Comparison of ENCODE assay signal across 8 cellular contexts in the genomic region with DNA sequence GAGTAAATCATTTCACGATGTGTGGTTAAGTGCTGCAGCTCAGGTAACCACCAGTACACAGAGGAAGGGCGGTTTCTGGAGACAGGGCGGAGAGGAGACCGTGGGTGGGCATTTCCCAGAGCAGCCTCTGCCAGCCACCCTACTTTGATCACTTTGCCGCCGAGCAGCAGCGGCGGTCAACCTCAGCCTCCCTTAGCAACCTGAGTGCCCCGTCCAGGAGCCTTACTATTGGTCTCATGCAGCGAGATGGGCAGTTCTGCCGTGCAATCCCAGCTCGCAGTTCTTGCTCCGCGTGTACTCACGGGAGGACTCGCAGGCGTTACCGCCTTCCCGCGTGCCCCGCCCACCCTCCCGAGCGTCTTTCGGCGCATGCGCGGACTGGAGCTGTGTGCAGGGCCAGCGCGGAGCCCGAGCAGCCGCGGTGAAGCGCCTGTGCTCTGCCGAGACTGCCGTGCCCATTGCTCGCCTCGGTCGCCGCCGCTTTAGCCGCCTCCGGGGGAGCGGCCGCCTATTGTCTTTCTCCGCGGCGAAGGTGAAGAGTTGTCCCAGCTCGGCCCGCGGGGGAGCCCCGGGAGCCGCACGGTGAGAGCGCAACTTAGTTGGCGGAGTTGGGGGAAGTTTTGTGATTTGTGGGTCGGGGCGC. TPM values are rescaled to one million over a fixed set of nuclear protein-coding genes. Genes with fewer than 3 reads are reported as not detected.
A peak's percentile ranks its signal among the peaks of the same experiment; 100 is the strongest.
DNase-seq lines count a peak whose midpoint lies in the region; ATAC-seq and TF ChIP-seq lines count a peak whose summit lies in the region.

A gene with protein sequence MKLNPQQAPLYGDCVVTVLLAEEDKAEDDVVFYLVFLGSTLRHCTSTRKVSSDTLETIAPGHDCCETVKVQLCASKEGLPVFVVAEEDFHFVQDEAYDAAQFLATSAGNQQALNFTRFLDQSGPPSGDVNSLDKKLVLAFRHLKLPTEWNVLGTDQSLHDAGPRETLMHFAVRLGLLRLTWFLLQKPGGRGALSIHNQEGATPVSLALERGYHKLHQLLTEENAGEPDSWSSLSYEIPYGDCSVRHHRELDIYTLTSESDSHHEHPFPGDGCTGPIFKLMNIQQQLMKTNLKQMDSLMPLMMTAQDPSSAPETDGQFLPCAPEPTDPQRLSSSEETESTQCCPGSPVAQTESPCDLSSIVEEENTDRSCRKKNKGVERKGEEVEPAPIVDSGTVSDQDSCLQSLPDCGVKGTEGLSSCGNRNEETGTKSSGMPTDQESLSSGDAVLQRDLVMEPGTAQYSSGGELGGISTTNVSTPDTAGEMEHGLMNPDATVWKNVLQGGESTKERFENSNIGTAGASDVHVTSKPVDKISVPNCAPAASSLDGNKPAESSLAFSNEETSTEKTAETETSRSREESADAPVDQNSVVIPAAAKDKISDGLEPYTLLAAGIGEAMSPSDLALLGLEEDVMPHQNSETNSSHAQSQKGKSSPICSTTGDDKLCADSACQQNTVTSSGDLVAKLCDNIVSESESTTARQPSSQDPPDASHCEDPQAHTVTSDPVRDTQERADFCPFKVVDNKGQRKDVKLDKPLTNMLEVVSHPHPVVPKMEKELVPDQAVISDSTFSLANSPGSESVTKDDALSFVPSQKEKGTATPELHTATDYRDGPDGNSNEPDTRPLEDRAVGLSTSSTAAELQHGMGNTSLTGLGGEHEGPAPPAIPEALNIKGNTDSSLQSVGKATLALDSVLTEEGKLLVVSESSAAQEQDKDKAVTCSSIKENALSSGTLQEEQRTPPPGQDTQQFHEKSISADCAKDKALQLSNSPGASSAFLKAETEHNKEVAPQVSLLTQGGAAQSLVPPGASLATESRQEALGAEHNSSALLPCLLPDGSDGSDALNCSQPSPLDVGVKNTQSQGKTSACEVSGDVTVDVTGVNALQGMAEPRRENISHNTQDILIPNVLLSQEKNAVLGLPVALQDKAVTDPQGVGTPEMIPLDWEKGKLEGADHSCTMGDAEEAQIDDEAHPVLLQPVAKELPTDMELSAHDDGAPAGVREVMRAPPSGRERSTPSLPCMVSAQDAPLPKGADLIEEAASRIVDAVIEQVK (N-terminal part only) (plus strand): TSS at position 387 of the 643 bp plus-strand sequence. CDS start 105,118 bp downstream, outside the sequence.

- H3K27me3 ChIP-seq in OCI-LY3 (ENCODE audit: low read depth, low read length) = peaks cover 20% of the 10 kb centered on the region
- no peaks in the 10 kb centered on the region for H3K27me3 ChIP-seq in mononuclear cell (ENCODE audit: insufficient read depth, low read length)

- DNase-seq in DMS 273 treated with DMSO at 0.1 percent for 48 hours (lab: John Stamatoyannopoulos, UW) = peak; percentile 90
- DNase-seq in HuH-7.5 (ENCODE audit: low spot score) = peak; percentile 96
- DNase-seq in activated CD8-positive, alpha-beta memory T cell treated with anti-CD3 and anti-CD28 coated beads, Interleukin-2, amount 50 U/mL, for 48 hours = peak; percentile 94
- peak; percentile 99 for DNase-seq in epithelial cell of esophagus (ENCODE audit: low read depth)
- peak; percentile 87 to 91 for DNase-seq in stimulated activated CD8-positive, alpha-beta memory T cell treated with anti-CD3 and anti-CD28 coated beads, Interleukin-2, amount 100 ng/mL, for 48 hours (ENCODE audit: low read depth in 2 of 2)

- peak within 1 kb of the TSS; percentile 68 for H3K9ac ChIP-seq in OCI-LY3 (ENCODE audit: low read length)

- H3K79me2 ChIP-seq in OCI-LY3 (ENCODE audit: low read length) = peaks cover 36% of the 10 kb centered on the region

- H3K4me1 ChIP-seq in OCI-LY3 (ENCODE audit: low read length) (peaks cover 30% of the 10 kb centered on the region), mononuclear cell (ENCODE audit: insufficient read depth, low read length) (peaks cover 28% of the 10 kb centered on the region)

- H3K9me3 ChIP-seq in OCI-LY3 (ENCODE audit: insufficient read depth, low read length) (no peaks in the 10 kb centered on the region), mononuclear cell (ENCODE audit: low read depth, low read length) (no peaks in the 10 kb centered on the region)

- TF ChIP-seq CTCF in OCI-LY3 (IDR thresholded peaks at IDR 0.05; ENCODE audit: low read depth, low read length) (no peak), epithelial cell of esophagus (IDR thresholded peaks at IDR 0.05; ENCODE audit: insufficient read depth, low read depth, low read length, missing control alignments) (no peak)

- H3K36me3 ChIP-seq in OCI-LY3 (replicated peaks; ENCODE audit: low read depth, low read length) = no peaks in the 10 kb centered on the region

- peak within 1 kb of the TSS; percentile 82 for H2AFZ ChIP-seq in OCI-LY3 (ENCODE audit: low read depth, low read length)

- H3K4me3 ChIP-seq in OCI-LY3 (ENCODE audit: low read length) = peak within 1 kb of the TSS; percentile 84
- H3K4me3 ChIP-seq in epithelial cell of esophagus (ENCODE audit: low read length) = peak within 1 kb of the TSS; percentile 69
- peak within 1 kb of the TSS; percentile 48 for H3K4me3 ChIP-seq in mononuclear cell (ENCODE audit: low read length)

- ATAC-seq in GM21528 (IDR thresholded peaks at IDR 0.05; ENCODE audit: low FRiP score, unreplicated experiment) = peak; percentile 86

- H4K20me1 ChIP-seq in OCI-LY3 (ENCODE audit: insufficient read depth, low read length) = peaks cover 39% of the 10 kb centered on the region

- H3K4me2 ChIP-seq in OCI-LY3 (ENCODE audit: low read length) = peak within 1 kb of the TSS; percentile 78

- peak within 1 kb of the TSS; percentile 71 for H3K27ac ChIP-seq in OCI-LY3 (ENCODE audit: low read length)

RNA-seq across cellular contexts. Expression of the gene that starts here (rescaled TPM):
- total RNA-seq in mononuclear cell = 346 TPM

Comparison
In these comparisons a context has a peak if more than half of its experiments do, and no peak if none do; other contexts are left out.
1. Peak in every context shown above with its lines: DNase-seq, ATAC-seq, H3K4me3 ChIP-seq and H3K27ac ChIP-seq.